In the genomic region with DNA sequence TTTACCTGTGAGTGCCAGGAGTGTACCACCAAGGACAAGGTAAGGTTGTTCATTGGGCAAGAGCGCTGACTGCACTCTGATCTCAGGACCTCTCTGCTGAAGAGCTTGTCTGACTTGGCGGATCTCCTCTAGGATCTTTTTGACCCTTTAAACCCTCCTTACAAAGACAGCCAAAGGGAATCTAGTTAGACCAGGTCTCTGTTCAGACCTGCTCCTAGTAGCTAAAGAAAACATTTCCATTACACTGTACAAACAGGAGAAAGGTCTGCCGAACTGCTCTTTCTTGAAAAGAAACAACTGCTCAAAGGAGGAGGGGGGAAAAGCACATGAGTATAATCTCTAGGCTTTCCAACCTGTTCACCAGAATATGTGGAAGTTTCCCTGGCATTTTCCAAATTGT, we compare ENCODE assay signal across 29 cellular contexts. TPM values are rescaled to one million over a fixed set of nuclear protein-coding genes. Genes with fewer than 3 reads are reported as not detected.
A peak's percentile ranks its signal among the peaks of the same experiment; 100 is the strongest.
DNase-seq lines count a peak whose midpoint lies in the region; ATAC-seq, FAIRE-seq and TF ChIP-seq lines count a peak whose summit lies in the region.
"Had no signal": no experiment of that assay in that cellular context is flagged by ENCODE, and none has a peak within 500 bp of the region (broad histone marks: within the 10 kb centered on the region; RNA-seq: fewer than 3 reads in every experiment).

No MANE protein-coding gene starts in this region.

- ATAC-seq in left lobe of liver, result no peak
- ATAC-seq: A549, GM12878, Right ventricle myocardium inferior had no signal

- 58% methylated on average over 3 of the region's 3 CpGs for WGBS in suprapubic skin

- peaks cover 3% of the 10 kb centered on the region for H4K20me1 ChIP-seq in astrocyte (ENCODE audit: insufficient read depth, low read length)

- H3K4me2 ChIP-seq in astrocyte (ENCODE audit: low read length), result no peak overlapping the region
- H3K4me2 ChIP-seq: A549; BLaER1 treated with 17β-estradiol and CSF1 and Interleukin-3, amounts not matched to agents 10 nM and 100 nM; PC-9 had no signal

- H3K27me3 ChIP-seq in astrocyte (ENCODE audit: insufficient read depth, low read length) (no peaks in the 10 kb centered on the region), suprapubic skin (no peaks in the 10 kb centered on the region)
- H3K27me3 ChIP-seq: BLaER1 treated with 17β-estradiol and CSF1 and Interleukin-3, amounts not matched to agents 10 nM and 100 nM; SJSA1 had no signal

- H3K9ac ChIP-seq in astrocyte (ENCODE audit: low read length), result no peak overlapping the region
- H3K9ac ChIP-seq: BLaER1 treated with 17β-estradiol and CSF1 and Interleukin-3, amounts not matched to agents 10 nM and 100 nM had no signal

- H3K4me3 Mint-ChIP-seq in astrocyte (ENCODE audit: unreplicated experiment) (no peak overlapping the region), mesothelial cell of epicardium (no peak overlapping the region), CD14-positive monocyte (no peak overlapping the region)
- H3K4me3 Mint-ChIP-seq: CD4-positive, alpha-beta memory T cell; HFFc6 had no signal

- H3K36me3 ChIP-seq in astrocyte (ENCODE audit: insufficient read depth, low read length), result peaks cover 7% of the 10 kb centered on the region
- peaks cover 5% of the 10 kb centered on the region for H3K36me3 ChIP-seq in suprapubic skin

- TF ChIP-seq CTCF in astrocyte (IDR thresholded peaks at IDR 0.05; ENCODE audit: insufficient read depth, low read depth, low read length), result no peak
- TF ChIP-seq CTCF in mesothelial cell of epicardium (IDR thresholded peaks at IDR 0.05; ENCODE audit: unreplicated experiment), result no peak
- TF ChIP-seq CTCF in suprapubic skin (IDR thresholded peaks at IDR 0.05), result no peak
- no peak for TF ChIP-seq CTCF in CD14-positive monocyte (IDR thresholded peaks at IDR 0.05)

- H3K79me2 ChIP-seq in astrocyte (ENCODE audit: insufficient read depth, low read length), result no peaks in the 10 kb centered on the region

- H3K27me3 Mint-ChIP-seq in astrocyte (ENCODE audit: low read depth, unreplicated experiment) (no peaks in the 10 kb centered on the region), mesothelial cell of epicardium (ENCODE audit: low read depth) (no peaks in the 10 kb centered on the region), CD14-positive monocyte (ENCODE audit: low read depth in 3 of 3) (peaks cover 0 to 3% (median 0%) of the 10 kb centered on the region in 3 donors)
- H3K27me3 Mint-ChIP-seq: CD4-positive, alpha-beta memory T cell had no signal

- H3K9me3 Mint-ChIP-seq in astrocyte (ENCODE audit: unreplicated experiment) (peaks cover 1% of the 10 kb centered on the region), mesothelial cell of epicardium (no peaks in the 10 kb centered on the region), CD14-positive monocyte (no peaks in the 10 kb centered on the region)
- H3K9me3 Mint-ChIP-seq: CD4-positive, alpha-beta memory T cell; HFFc6 had no signal

- H3K4me1 ChIP-seq in astrocyte (ENCODE audit: insufficient read depth, low read length), result no peaks in the 10 kb centered on the region
- peaks cover 40% of the 10 kb centered on the region for H3K4me1 ChIP-seq in suprapubic skin
- H3K4me1 ChIP-seq: A549, HAP-1 had no signal

- TF ChIP-seq EP300 in suprapubic skin (IDR thresholded peaks at IDR 0.05), result no peak

- H2AFZ ChIP-seq in astrocyte (ENCODE audit: low read depth, low read length), result no peak overlapping the region
- H2AFZ ChIP-seq: PC-9 had no signal

- no peak overlapping the region for H3K4me3 ChIP-seq in astrocyte (ENCODE audit: insufficient read depth, low read depth, low read length)
- H3K4me3 ChIP-seq in suprapubic skin, result no peak overlapping the region
- H3K4me3 ChIP-seq: A549; BLaER1 treated with 17β-estradiol and CSF1 and Interleukin-3, amounts not matched to agents 10 nM and 100 nM; GM12878; HAP-1; PC-9; SJSA1 had no signal

- H3K9me3 ChIP-seq in astrocyte (ENCODE audit: insufficient read depth, low read depth, low read length) (no peaks in the 10 kb centered on the region), suprapubic skin (no peaks in the 10 kb centered on the region)
- H3K9me3 ChIP-seq: A549; BLaER1 treated with 17β-estradiol and CSF1 and Interleukin-3, amounts not matched to agents 10 nM and 100 nM; HAP-1; SJSA1 had no signal

- H3K27ac ChIP-seq in astrocyte (ENCODE audit: low read depth, low read length) (no peak overlapping the region), epithelial cell of prostate (peak overlapping the region; percentile 55), suprapubic skin (peak overlapping the region; percentile 56)
- H3K27ac ChIP-seq: A549; BLaER1 treated with 17β-estradiol and CSF1 and Interleukin-3, amounts not matched to agents 10 nM and 100 nM; PC-9; SJSA1 had no signal

- intact Hi-C loops in CD14-positive monocyte (cut with micrococcal nuclease), result no loop called here

- no peak for TF ChIP-seq POLR2A in suprapubic skin (IDR thresholded peaks at IDR 0.05)

- H3K36me3 Mint-ChIP-seq in astrocyte (ENCODE audit: low read depth, unreplicated experiment) (no peaks in the 10 kb centered on the region), mesothelial cell of epicardium (peaks cover 11% of the 10 kb centered on the region), CD14-positive monocyte (peaks cover 49 to 56% of the 10 kb centered on the region in 2 donors)

- DNase-seq in astrocyte (ENCODE audit: low read depth) (no peak), epithelial cell of prostate (ENCODE audit: low read depth, low spot score) (peak; percentile 27), mesothelial cell of epicardium (ENCODE audit: low spot score in 2 of 2, unreplicated experiment in 2 of 2) (no peak), suprapubic skin (ENCODE audit: low spot score in 2 of 2) (no peak), left lobe of liver (ENCODE audit: low spot score) (no peak), CD14-positive monocyte (ENCODE audit: low spot score) (no peak), NCI-H748 treated with DMSO at 0.1 percent for 48 hours (lab: John Stamatoyannopoulos, UW) (no peak)
- DNase-seq: AML-193; CD4-positive, alpha-beta memory T cell; COR-L47; EL; GDM1; GOT3; HFFc6; KBM-7; MV-4-11; NCI-H1105 treated with DMSO at 0.1 percent for 48 hours; NCI-H2029; NCI-H446; NCI-H524 treated with DMSO at 0.1 percent for 48 hours; NCI-H82; NK-92 treated with Interleukin-12 subunit alpha and Interleukin-12 subunit beta, amount 100 ng/mL, for 24 hours; PC-9 had no signal

- H3K27ac Mint-ChIP-seq in astrocyte (ENCODE audit: unreplicated experiment) (peak overlapping the region; percentile 53), mesothelial cell of epicardium (peak overlapping the region; percentile 69), CD14-positive monocyte (no peak overlapping the region)
- H3K27ac Mint-ChIP-seq: HFFc6 had no signal

- FAIRE-seq in astrocyte (lab: Jason Lieb, UNC), result no peak
- FAIRE-seq: A549, GM12878 had no signal

- H3K4me1 Mint-ChIP-seq in astrocyte (ENCODE audit: low read depth, unreplicated experiment) (peaks cover 14% of the 10 kb centered on the region), mesothelial cell of epicardium (peaks cover 20% of the 10 kb centered on the region), CD14-positive monocyte (peaks cover 2% of the 10 kb centered on the region)

RNA-seq across cellular contexts. Expression of gene SMYD2, which starts 49.3 kb away (rescaled TPM):
- 33.7 and 38.6 TPM in 2 replicates for total RNA-seq in astrocyte
- total RNA-seq in mesothelial cell of epicardium, result 34.8 to 35.8 TPM (median 35.3 TPM) in 3 replicates
- total RNA-seq in suprapubic skin, result 10 to 100 TPM; 25.3 to 30.7 (median 27.8) TPM
- 20.6 TPM for total RNA-seq in left lobe of liver
- polyA plus RNA-seq in CD14-positive monocyte, result 10 to 100 TPM; 23.6 to 28.4 TPM

Comparison
In these comparisons a context has a peak if more than half of its experiments do, and no peak if none do; other contexts are left out.
1. H3K27ac Mint-ChIP-seq: peak in astrocyte (single experiment) and mesothelial cell of epicardium (single experiment); none in CD14-positive monocyte (0 of 7).